In the genomic region with DNA sequence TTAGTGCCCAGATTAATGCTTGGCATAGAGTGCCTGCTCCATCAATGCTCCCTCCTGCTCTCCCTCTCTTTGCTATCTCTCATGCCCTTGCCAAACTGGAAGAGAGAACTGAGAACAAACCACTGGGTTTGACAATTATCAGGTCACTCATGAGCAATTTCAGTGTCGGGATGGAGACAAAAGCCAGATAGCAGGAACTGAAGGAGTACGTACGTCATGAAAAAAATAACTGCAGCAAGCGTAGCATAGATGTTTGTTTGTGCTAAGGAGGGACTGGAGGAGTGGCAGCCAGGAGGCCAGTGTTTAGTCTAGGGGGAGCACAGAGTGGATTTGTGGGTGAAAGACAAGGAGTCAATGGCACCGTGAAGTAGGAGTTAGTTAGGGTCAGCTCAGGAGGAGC, we compare ENCODE assay signal across 22 cellular contexts.
"Had no signal": no experiment of that assay in that cellular context is flagged by ENCODE, and none has a peak within 500 bp of the region (broad histone marks: within the 10 kb centered on the region; RNA-seq: fewer than 3 reads in every experiment).

No MANE protein-coding gene starts in this region.

- DNase-seq: effector memory CD8-positive, alpha-beta T cell; foreskin fibroblast; glutamatergic neuron; kidney; left cardiac atrium; left ventricle myocardium superior; mesendoderm; naive thymus-derived CD4-positive, alpha-beta T cell; posterior cingulate gyrus; stimulated activated CD4-positive, alpha-beta T cell treated with anti-CD3 and anti-CD28 coated beads, Interleukin-12 subunit alpha, Interleukin-12 subunit beta, amount 100 ng/mL, for 4 hours; stimulated activated naive CD8-positive, alpha-beta T cell treated with anti-CD3 and anti-CD28 coated beads, Interleukin-15, Interleukin-2, amounts not matched to agents 100 U/mL and 50 U/mL, for 24 hours; thyroid gland; upper lobe of left lung; uterus had no signal

- H3K27ac Mint-ChIP-seq: dendritic cell treated with granulocyte-macrophage colony-stimulating factor and Interleukin-4, amounts not matched to agents 40 ng/mL and 50 ng/mL, for 4 days; effector memory CD8-positive, alpha-beta T cell had no signal

- H3K27ac ChIP-seq: epithelial cell of prostate, esophagus muscularis mucosa, gastroesophageal sphincter, skin epidermis, suprapubic skin, thyroid gland, upper lobe of left lung, uterus had no signal

- H3K4me3 ChIP-seq: esophagus muscularis mucosa, gastroesophageal sphincter, lung, skin epidermis, suprapubic skin, thyroid gland, upper lobe of left lung, uterus had no signal

- H3K27me3 Mint-ChIP-seq: effector memory CD8-positive, alpha-beta T cell; naive thymus-derived CD4-positive, alpha-beta T cell had no signal

- H3K4me1 ChIP-seq: esophagus muscularis mucosa, gastroesophageal sphincter, suprapubic skin, thyroid gland, upper lobe of left lung, uterus had no signal

- H3K9me3 Mint-ChIP-seq: dendritic cell treated with granulocyte-macrophage colony-stimulating factor and Interleukin-4, amounts not matched to agents 40 ng/mL and 50 ng/mL, for 4 days; effector memory CD8-positive, alpha-beta T cell had no signal

- H3K4me1 Mint-ChIP-seq: naive thymus-derived CD4-positive, alpha-beta T cell had no signal

- H3K36me3 ChIP-seq: esophagus muscularis mucosa, gastroesophageal sphincter, suprapubic skin, thyroid gland, upper lobe of left lung, uterus had no signal

- H3K9me3 ChIP-seq: esophagus muscularis mucosa, gastroesophageal sphincter, suprapubic skin, thyroid gland, upper lobe of left lung, uterus had no signal

- ATAC-seq: effector memory CD8-positive, alpha-beta T cell; gastroesophageal sphincter; left cardiac atrium; left ventricle myocardium superior; naive thymus-derived CD4-positive, alpha-beta T cell; sciatic nerve; stimulated activated naive CD8-positive, alpha-beta T cell treated with anti-CD3 and anti-CD28 coated beads, Interleukin-15, Interleukin-2, amounts not matched to agents 100 U/mL and 50 U/mL, for 24 hours had no signal

- H3K4me3 Mint-ChIP-seq: dendritic cell treated with granulocyte-macrophage colony-stimulating factor and Interleukin-4, amounts not matched to agents 40 ng/mL and 50 ng/mL, for 4 days; effector memory CD8-positive, alpha-beta T cell; naive thymus-derived CD4-positive, alpha-beta T cell had no signal

- H3K27me3 ChIP-seq: esophagus muscularis mucosa, gastroesophageal sphincter, suprapubic skin, thyroid gland, upper lobe of left lung, uterus had no signal
